8 cellular contexts compared by ENCODE assay signal in the genomic region with DNA sequence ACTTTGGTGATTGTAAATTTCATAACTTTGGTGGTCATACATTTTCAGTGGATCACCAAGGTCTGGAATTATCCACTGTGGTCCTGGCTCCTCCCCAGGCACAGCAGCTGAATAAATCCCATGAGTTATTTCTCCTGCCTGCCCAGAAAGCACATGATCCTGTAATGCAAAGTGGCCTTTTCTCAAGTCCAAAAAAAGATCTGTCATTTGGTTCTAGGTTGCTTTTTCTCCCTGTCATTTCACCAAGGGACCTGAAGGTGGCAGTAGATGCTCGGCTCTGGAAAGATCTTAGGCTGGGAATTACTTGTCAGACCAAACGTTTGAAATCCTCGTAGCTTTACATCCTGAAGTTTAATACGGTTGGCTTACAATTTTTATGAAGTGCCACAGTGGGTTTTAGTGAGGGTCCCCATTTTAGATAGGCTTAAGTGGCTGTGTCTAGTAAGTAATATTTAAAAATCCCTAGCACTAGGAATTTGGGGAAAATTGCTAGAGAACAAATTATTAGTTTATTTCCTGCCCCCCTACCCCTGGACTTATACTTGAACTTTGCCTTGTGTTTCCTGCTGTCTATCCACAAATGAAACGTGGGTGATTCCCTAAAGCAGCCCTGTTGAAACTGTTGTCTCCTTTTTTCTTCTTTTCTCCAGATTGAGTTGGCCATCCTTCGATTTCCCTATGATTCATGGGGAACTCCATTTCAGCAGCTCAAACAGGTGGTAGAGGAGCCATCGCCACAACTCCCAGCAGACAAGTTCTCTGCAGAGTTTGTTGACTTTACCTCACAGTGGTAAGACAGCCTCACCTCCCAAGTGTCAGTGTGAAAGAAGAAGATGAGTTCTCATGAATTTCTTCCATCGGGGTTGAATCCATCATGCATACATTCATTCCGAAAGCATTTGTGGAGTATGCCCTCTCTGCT.
DNase-seq lines count a peak whose midpoint lies in the region; ATAC-seq, FAIRE-seq and TF ChIP-seq lines count a peak whose summit lies in the region.

No MANE protein-coding gene starts in this region.

- H3K4me2 ChIP-seq in A549, result no peak overlapping the region
- H3K4me2 ChIP-seq in fibroblast of lung (ENCODE audit: extremely low read depth, insufficient read depth, low read length), result no peak overlapping the region
- H3K4me2 ChIP-seq in neural cell (ENCODE audit: low read length), result no peak overlapping the region

- H3K4me3 Mint-ChIP-seq in T-helper 17 cell, result no peak overlapping the region

- DNase-seq in A549 (ENCODE audit: low read depth in 1 of 2, low spot score in 1 of 2) (peak; percentile 45 to 74), ELF-1 (ENCODE audit: low read depth, low spot score) (peak; percentile 74), LHCN-M2 (ENCODE audit: low read depth) (peak; percentile 83), SHP77 treated with DMSO at 0.1 percent for 48 hours (lab: John Stamatoyannopoulos, UW) (peak; percentile 14), fibroblast of lung (ENCODE audit: low read depth in 2 of 2) (peak; percentile 48 to 79), T-helper 17 cell (no peak)

- no peaks in the 10 kb centered on the region for H3K27me3 Mint-ChIP-seq in T-helper 17 cell

- peaks cover 3% of the 10 kb centered on the region for H3K4me1 Mint-ChIP-seq in T-helper 17 cell

- H3K9me3 ChIP-seq in A549, result no peaks in the 10 kb centered on the region
- H3K9me3 ChIP-seq in fibroblast of lung (ENCODE audit: control insufficient read depth, insufficient read depth, low read depth, low read length), result no peaks in the 10 kb centered on the region
- H3K9me3 ChIP-seq in neural cell (ENCODE audit: low read length), result no peaks in the 10 kb centered on the region
- no peaks in the 10 kb centered on the region for H3K9me3 ChIP-seq in T-helper 17 cell (ENCODE audit: control insufficient read depth, low read length, poor library complexity, severe bottlenecking)

- H3K36me3 Mint-ChIP-seq in T-helper 17 cell (ENCODE audit: low read depth), result peaks cover 9% of the 10 kb centered on the region

- TF ChIP-seq RAD21 in A549 (conservative IDR thresholded peaks at IDR 0.05 in 1 of 2, IDR thresholded peaks at IDR 0.05 in 1 of 2) (peak; percentile 96 to 98), neural cell (conservative IDR thresholded peaks at IDR 0.05) (peak; percentile 82)

- H3K27ac ChIP-seq in A549, result no peak overlapping the region
- no peak overlapping the region for H3K27ac ChIP-seq in fibroblast of lung (ENCODE audit: insufficient read depth, low read length)
- no peak overlapping the region for H3K27ac ChIP-seq in neural cell (ENCODE audit: low read length)

- H3K36me3 ChIP-seq in fibroblast of lung (ENCODE audit: control insufficient read depth, insufficient read depth, low read length) (no peaks in the 10 kb centered on the region), neural cell (ENCODE audit: insufficient read depth, low read length) (peaks cover under 1% of the 10 kb centered on the region)

- no peaks in the 10 kb centered on the region for H3F3A ChIP-seq in neural cell (ENCODE audit: insufficient read depth, low read length, poor library complexity, severe bottlenecking)

- H3K27me3 ChIP-seq in fibroblast of lung (ENCODE audit: control insufficient read depth, insufficient read depth, low read length) (no peaks in the 10 kb centered on the region), neural cell (ENCODE audit: insufficient read depth, low read depth, low read length) (no peaks in the 10 kb centered on the region)

- H3K9ac ChIP-seq in fibroblast of lung (ENCODE audit: insufficient read depth, low read length), result no peak overlapping the region
- H3K9ac ChIP-seq in neural cell (ENCODE audit: low read length), result no peak overlapping the region

- 34% methylated on average over 9 of the region's 9 CpGs for WGBS in A549 (ENCODE audit: missing lambda C conversion rate)

- no peak overlapping the region for H2AFZ ChIP-seq in fibroblast of lung (ENCODE audit: low read length)
- H2AFZ ChIP-seq in neural cell (ENCODE audit: low read depth, low read length), result no peak overlapping the region

- CTCF ChIA-PET in A549 (lab: Yijun Ruan, JAX), result interaction anchor here (0.5 to 12.9 kb wide), 56 partner anchors 11 to 1127 kb away, joined by 3 to 133 read pairs (median 4); no protein-coding TSS in a partner anchor

- ATAC-seq in A549 (peak; percentile 57 to 85; a peak in 4 of 6 replicates), HG03521 (IDR thresholded peaks at IDR 0.05; ENCODE audit: unreplicated experiment) (no peak), T-helper 17 cell (no peak)

- no peaks in the 10 kb centered on the region for H3K9me2 ChIP-seq in neural cell (ENCODE audit: insufficient read depth, low read length)

- peak; percentile 94 for TF ChIP-seq CTCF in A549 (IDR thresholded peaks at IDR 0.05)
- TF ChIP-seq CTCF in fibroblast of lung (conservative IDR thresholded peaks at IDR 0.05 in 1 of 2, IDR thresholded peaks at IDR 0.05 in 1 of 2; ENCODE audit: low read depth in 1 of 2, low read length in 2 of 2), result peak; percentile 93 to 97
- TF ChIP-seq CTCF in neural cell (IDR thresholded peaks at IDR 0.05; ENCODE audit: poor library complexity, severe bottlenecking), result peak; percentile 80

- no peak for TF ChIP-seq EP300 in A549 (IDR thresholded peaks at IDR 0.05)
- no peak for TF ChIP-seq EP300 in neural cell (conservative IDR thresholded peaks at IDR 0.05; ENCODE audit: poor library complexity, severe bottlenecking)

- TF ChIP-seq POLR2A in A549 (IDR thresholded peaks at IDR 0.05; ENCODE audit: low read length), result no peak

- H3K79me2 ChIP-seq in fibroblast of lung (ENCODE audit: control insufficient read depth, insufficient read depth, low read length), result no peaks in the 10 kb centered on the region
- H3K79me2 ChIP-seq in neural cell (replicated peaks; ENCODE audit: insufficient read depth, low read length), result no peaks in the 10 kb centered on the region

- H3K27ac Mint-ChIP-seq in T-helper 17 cell, result no peak overlapping the region

- H4K20me1 ChIP-seq in fibroblast of lung (ENCODE audit: control insufficient read depth, extremely low read depth, insufficient read depth, low read length) (no peaks in the 10 kb centered on the region), neural cell (ENCODE audit: insufficient read depth) (no peaks in the 10 kb centered on the region)

- H3K4me3 ChIP-seq in A549 (no peak overlapping the region), fibroblast of lung (replicated peaks in 1 of 4; ENCODE audit: control extremely low read depth in 1 of 4, insufficient read depth in 1 of 4, low read depth in 3 of 4, low read length in 4 of 4) (no peak overlapping the region), neural cell (ENCODE audit: low read length) (no peak overlapping the region)

- POLR2A ChIA-PET in A549 (lab: Yijun Ruan, JAX), result interaction anchor here (0.7 kb wide), 1 partner anchor 1103 kb away, joined by 3 read pairs; no protein-coding TSS in a partner anchor

- H3K4me1 ChIP-seq in A549 (no peaks in the 10 kb centered on the region), fibroblast of lung (ENCODE audit: control insufficient read depth, extremely low read depth, insufficient read depth, low read length) (no peaks in the 10 kb centered on the region)

- FAIRE-seq in A549 (lab: Jason Lieb, UNC), result peak; percentile 98

TF ChIP-seq in A549, 52 proteins besides CTCF, POLR2A, EP300 and RAD21:
- TF ChIP-seq JUNB (IDR thresholded peaks at IDR 0.05) (no peak), SMC3 (IDR thresholded peaks at IDR 0.05) (peak; percentile 87)
TF ChIP-seq in A549: peak in this region for 1.

TF ChIP-seq in neural cell, 6 proteins besides CTCF, POLR2A, EP300 and RAD21:
- no peak for TF ChIP-seq TAF1 (IDR thresholded peaks at IDR 0.05; ENCODE audit: low read depth)
- TF ChIP-seq, protein P1, sequence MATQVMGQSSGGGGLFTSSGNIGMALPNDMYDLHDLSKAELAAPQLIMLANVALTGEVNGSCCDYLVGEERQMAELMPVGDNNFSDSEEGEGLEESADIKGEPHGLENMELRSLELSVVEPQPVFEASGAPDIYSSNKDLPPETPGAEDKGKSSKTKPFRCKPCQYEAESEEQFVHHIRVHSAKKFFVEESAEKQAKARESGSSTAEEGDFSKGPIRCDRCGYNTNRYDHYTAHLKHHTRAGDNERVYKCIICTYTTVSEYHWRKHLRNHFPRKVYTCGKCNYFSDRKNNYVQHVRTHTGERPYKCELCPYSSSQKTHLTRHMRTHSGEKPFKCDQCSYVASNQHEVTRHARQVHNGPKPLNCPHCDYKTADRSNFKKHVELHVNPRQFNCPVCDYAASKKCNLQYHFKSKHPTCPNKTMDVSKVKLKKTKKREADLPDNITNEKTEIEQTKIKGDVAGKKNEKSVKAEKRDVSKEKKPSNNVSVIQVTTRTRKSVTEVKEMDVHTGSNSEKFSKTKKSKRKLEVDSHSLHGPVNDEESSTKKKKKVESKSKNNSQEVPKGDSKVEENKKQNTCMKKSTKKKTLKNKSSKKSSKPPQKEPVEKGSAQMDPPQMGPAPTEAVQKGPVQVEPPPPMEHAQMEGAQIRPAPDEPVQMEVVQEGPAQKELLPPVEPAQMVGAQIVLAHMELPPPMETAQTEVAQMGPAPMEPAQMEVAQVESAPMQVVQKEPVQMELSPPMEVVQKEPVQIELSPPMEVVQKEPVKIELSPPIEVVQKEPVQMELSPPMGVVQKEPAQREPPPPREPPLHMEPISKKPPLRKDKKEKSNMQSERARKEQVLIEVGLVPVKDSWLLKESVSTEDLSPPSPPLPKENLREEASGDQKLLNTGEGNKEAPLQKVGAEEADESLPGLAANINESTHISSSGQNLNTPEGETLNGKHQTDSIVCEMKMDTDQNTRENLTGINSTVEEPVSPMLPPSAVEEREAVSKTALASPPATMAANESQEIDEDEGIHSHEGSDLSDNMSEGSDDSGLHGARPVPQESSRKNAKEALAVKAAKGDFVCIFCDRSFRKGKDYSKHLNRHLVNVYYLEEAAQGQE (IDR thresholded peaks at IDR 0.05; ENCODE audit: borderline replicate concordance), result no peak
- TF ChIP-seq POLR2AphosphoS5 (IDR thresholded peaks at IDR 0.05), result no peak
- no peak for TF ChIP-seq MXI1 (conservative IDR thresholded peaks at IDR 0.05; ENCODE audit: poor library complexity, severe bottlenecking)
- no peak for TF ChIP-seq EZH2 (IDR thresholded peaks at IDR 0.05; ENCODE audit: borderline replicate concordance, insufficient read depth, low read length, poor library complexity, severe bottlenecking)
- TF ChIP-seq SMC3 (conservative IDR thresholded peaks at IDR 0.05; ENCODE audit: poor library complexity), result peak; percentile 71

Comparison
In these comparisons a context has a peak if more than half of its experiments do, and no peak if none do; other contexts are left out.
1. ATAC-seq: peak in A549 (2 of 2); none in HG03521 (single experiment) and T-helper 17 cell (single experiment).
2. DNase-seq: peak in A549 (2 of 2), ELF-1 (single experiment), LHCN-M2 (single experiment), SHP77 treated with DMSO at 0.1 percent for 48 hours (single experiment) and fibroblast of lung (2 of 2); none in T-helper 17 cell (0 of 3).
3. Peak in every context shown above with its lines, with median percentiles within 50 percentile points of each other: CTCF ChIP-seq.